13 cellular contexts compared by ENCODE assay signal in the genomic region with DNA sequence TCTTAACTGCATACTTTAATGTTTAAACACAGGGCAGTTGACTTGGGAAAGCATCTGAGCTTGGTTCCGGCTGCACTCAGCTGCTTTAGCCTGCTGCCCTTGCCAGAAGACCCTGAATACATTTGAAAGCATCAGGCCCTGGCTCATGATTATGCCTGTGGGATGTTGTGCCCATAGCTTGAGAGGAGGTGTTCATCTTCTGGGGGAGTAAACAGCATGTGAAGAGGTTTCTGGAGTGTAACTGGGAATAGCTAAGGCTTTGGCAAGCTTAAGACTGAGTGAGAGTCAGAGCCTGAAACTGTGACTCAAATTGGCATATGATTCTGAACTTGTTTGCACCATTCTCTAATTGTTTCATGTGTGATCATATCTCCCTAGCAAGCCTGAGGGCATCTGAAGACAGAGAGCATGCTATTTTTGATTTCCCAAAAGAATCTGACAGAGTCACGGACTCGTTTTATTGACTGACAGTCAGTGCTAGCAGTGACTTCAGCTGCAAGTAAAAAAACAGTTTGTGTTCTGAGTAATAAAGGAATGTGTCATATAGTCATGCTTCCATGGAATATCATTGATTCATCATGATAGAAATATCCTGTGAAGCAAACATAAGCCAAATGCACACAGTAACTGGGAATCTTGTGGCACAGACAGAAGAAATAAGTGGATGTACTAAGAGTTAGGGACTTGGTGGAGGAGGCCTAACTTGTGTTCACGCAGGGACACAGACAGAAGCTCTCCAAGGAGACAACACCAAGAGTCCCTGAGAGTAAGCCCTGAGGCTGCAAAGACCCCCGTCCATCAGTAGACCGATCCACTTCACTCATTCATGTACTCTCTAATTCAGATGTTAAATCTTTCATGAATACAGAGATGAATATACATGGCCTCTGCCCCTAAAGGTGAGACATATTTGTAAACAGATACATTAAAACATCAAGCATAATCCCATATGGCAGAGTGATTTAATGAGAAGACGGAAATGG.
DNase-seq lines count a peak whose midpoint lies in the region; FAIRE-seq and TF ChIP-seq lines count a peak whose summit lies in the region.
"Had no signal": no experiment of that assay in that cellular context is flagged by ENCODE, and none has a peak within 500 bp of the region (broad histone marks: within the 10 kb centered on the region; RNA-seq: fewer than 3 reads in every experiment).

No MANE protein-coding gene starts in this region.

- DNase-seq in HS-27A (ENCODE audit: low read depth) (peak; percentile 53), bronchial epithelial cell (ENCODE audit: low read depth) (peak; percentile 100), kidney tubule cell (ENCODE audit: low spot score) (peak; percentile 89), tibial artery (no peak), NCI-H526 treated with DMSO at 0.1 percent for 48 hours (lab: John Stamatoyannopoulos, UW) (no peak), NCI-H1694 (lab: John Stamatoyannopoulos, UW) (no peak)
- DNase-seq in activated naive CD4-positive, alpha-beta T cell (lab: John Stamatoyannopoulos, UW): no peak
- DNase-seq in stimulated activated naive CD4-positive, alpha-beta T cell treated with Interleukin-2 at 50 U/mL for 16 hours (lab: John Stamatoyannopoulos, UW): no peak
- DNase-seq: activated naive CD4-positive, alpha-beta T cell treated with Interleukin-2 at 50 U/mL for 16 hours; NCI-H1092; stimulated activated CD4-positive, alpha-beta T cell treated with anti-CD3 and anti-CD28 coated beads, Interleukin-2, amount 100 ng/mL, for 24 hours; SW 1271 had no signal

- H3K4me1 ChIP-seq in tibial artery: peaks cover 0 to 100% (median 53%) of the 10 kb centered on the region in 4 donors

- H3K27ac ChIP-seq in tibial artery: peak overlapping the region; percentile 86

- H3K27me3 ChIP-seq in bronchial epithelial cell (ENCODE audit: control insufficient read depth, insufficient read depth, low read length): no peaks in the 10 kb centered on the region
- H3K27me3 ChIP-seq in tibial artery: no peaks in the 10 kb centered on the region

- intact Hi-C loops in tibial artery (cut with DNase I; ENCODE audit: low total_unique reads): loop anchor here (2.0 to 10.0 kb wide), 3 partner anchors 27 to 1063 kb away; no protein-coding TSS in a partner anchor

- H3K36me3 ChIP-seq in bronchial epithelial cell (ENCODE audit: control insufficient read depth, insufficient read depth, low read length): no peaks in the 10 kb centered on the region
- no peaks in the 10 kb centered on the region for H3K36me3 ChIP-seq in tibial artery

- H3K9me3 ChIP-seq in tibial artery: no peaks in the 10 kb centered on the region

- TF ChIP-seq CTCF in bronchial epithelial cell (IDR thresholded peaks at IDR 0.05; ENCODE audit: insufficient read depth, low read length, severe bottlenecking) (no peak), tibial artery (IDR thresholded peaks at IDR 0.05) (no peak)

- FAIRE-seq in bronchial epithelial cell (lab: Jason Lieb, UNC): peak; percentile 93
- FAIRE-seq: GM12878 had no signal

- no peak overlapping the region for H3K4me3 ChIP-seq in bronchial epithelial cell (ENCODE audit: low read depth, low read length)
- no peak overlapping the region for H3K4me3 ChIP-seq in tibial artery
- H3K4me3 ChIP-seq: GM12878 had no signal

Comparison
In these comparisons a context has a peak if more than half of its experiments do, and no peak if none do; other contexts are left out.
1. DNase-seq: peak in HS-27A (single experiment), bronchial epithelial cell (single experiment) and kidney tubule cell (single experiment); none in tibial artery (0 of 2), activated naive CD4-positive, alpha-beta T cell (0 of 4), NCI-H526 treated with DMSO at 0.1 percent for 48 hours (single experiment), stimulated activated naive CD4-positive, alpha-beta T cell treated with Interleukin-2 at 50 U/mL for 16 hours (single experiment) and NCI-H1694 (single experiment).